Comparison of ENCODE assay signal across 9 cellular contexts in genomic region chr22:34111210-34111824, GRCh38.
DNase-seq lines count a peak whose midpoint lies in the region; ATAC-seq and TF ChIP-seq lines count a peak whose summit lies in the region.
"Had no signal": no experiment of that assay in that cellular context is flagged by ENCODE, and none has a peak within 500 bp of the region (broad histone marks: within the 10 kb centered on the region; RNA-seq: fewer than 3 reads in every experiment).

No MANE protein-coding gene starts in this region.

- no peak overlapping the region for H3K27ac Mint-ChIP-seq in GM23338

- H3K4me1 Mint-ChIP-seq in GM23338 = peaks cover 3% of the 10 kb centered on the region; the same call in 1 of the 3 replicates

- H3K36me3 Mint-ChIP-seq in GM23338 (ENCODE audit: low read depth) = no peaks in the 10 kb centered on the region

- no peak overlapping the region for H3K27ac ChIP-seq in GM23338 (ENCODE audit: low read depth)

- DNase-seq in DMS114 treated with DMSO at 0.1 percent for 48 hours (lab: John Stamatoyannopoulos, UW; ENCODE audit: unreplicated experiment) (peak; percentile 18), GM23338 (ENCODE audit: low spot score) (peak; percentile 80), SKM-1 (lab: John Stamatoyannopoulos, UW; ENCODE audit: unreplicated experiment) (peak; percentile 7), foreskin fibroblast (peak in 1 of 2 donors; percentile 1), pons (ENCODE audit: low spot score) (peak; percentile 17)
- no peak for DNase-seq in effector CD4-positive, alpha-beta T cell
- DNase-seq: left cardiac atrium had no signal

- H3K9me3 Mint-ChIP-seq in GM23338 = peaks cover 12% of the 10 kb centered on the region; the same call in 2 of the 3 replicates

- H2AFZ ChIP-seq in GM23338 = peak overlapping the region; percentile 66

- H3K4me3 Mint-ChIP-seq in GM23338 = no peak overlapping the region

- H3F3A ChIP-seq in GM23338 (replicated peaks; ENCODE audit: low read depth) = no peaks in the 10 kb centered on the region

- H3K36me3 ChIP-seq in GM23338 (ENCODE audit: insufficient read depth) = no peaks in the 10 kb centered on the region

- TF ChIP-seq CTCF in GM23338 (conservative IDR thresholded peaks at IDR 0.05; ENCODE audit: low read depth in 2 of 2) (peak; percentile 78 to 80), foreskin fibroblast (IDR thresholded peaks at IDR 0.05; ENCODE audit: low read depth, low read length) (peak; percentile 58)

- H3K9me2 ChIP-seq in GM23338 (ENCODE audit: insufficient read depth) = peaks cover 3% of the 10 kb centered on the region; the same call in 1 of the 2 replicates

- peaks cover 7% of the 10 kb centered on the region for H3K27me3 Mint-ChIP-seq in GM23338 (ENCODE audit: insufficient read depth, low read depth, poor library complexity)

- ATAC-seq in GM23338 (peak; percentile 96), HG03342 (IDR thresholded peaks at IDR 0.05; ENCODE audit: unreplicated experiment) (no peak), GM18907 (IDR thresholded peaks at IDR 0.05; ENCODE audit: unreplicated experiment) (no peak)

- H3K4me1 ChIP-seq in GM23338 (ENCODE audit: insufficient read depth) = 0 out of 2 replicates have a peak, but pooled peaks cover 4% of the 10 kb centered on the region

- no peak overlapping the region for H3K4me2 ChIP-seq in GM23338

- no peaks in the 10 kb centered on the region for H4K20me1 ChIP-seq in GM23338 (replicated peaks; ENCODE audit: insufficient read depth)

- H3K4me3 ChIP-seq in GM23338 (no peak overlapping the region), foreskin fibroblast (ENCODE audit: low read depth in 1 of 2, low read length in 2 of 2) (no peak overlapping the region)

- H3K79me2 ChIP-seq in GM23338 (replicated peaks; ENCODE audit: insufficient read depth) = no peaks in the 10 kb centered on the region

- H3K27me3 ChIP-seq in GM23338 (ENCODE audit: insufficient read depth) = no peaks in the 10 kb centered on the region

TF ChIP-seq in GM23338, 12 proteins besides CTCF, POLR2A, EP300 and RAD21:
- no peak for TF ChIP-seq EZH2phosphoT487 (IDR thresholded peaks at IDR 0.05; ENCODE audit: unreplicated experiment)
- no peak for TF ChIP-seq EZH2 (IDR thresholded peaks at IDR 0.05; ENCODE audit: low read depth, unreplicated experiment)
- TF ChIP-seq, protein P1, sequence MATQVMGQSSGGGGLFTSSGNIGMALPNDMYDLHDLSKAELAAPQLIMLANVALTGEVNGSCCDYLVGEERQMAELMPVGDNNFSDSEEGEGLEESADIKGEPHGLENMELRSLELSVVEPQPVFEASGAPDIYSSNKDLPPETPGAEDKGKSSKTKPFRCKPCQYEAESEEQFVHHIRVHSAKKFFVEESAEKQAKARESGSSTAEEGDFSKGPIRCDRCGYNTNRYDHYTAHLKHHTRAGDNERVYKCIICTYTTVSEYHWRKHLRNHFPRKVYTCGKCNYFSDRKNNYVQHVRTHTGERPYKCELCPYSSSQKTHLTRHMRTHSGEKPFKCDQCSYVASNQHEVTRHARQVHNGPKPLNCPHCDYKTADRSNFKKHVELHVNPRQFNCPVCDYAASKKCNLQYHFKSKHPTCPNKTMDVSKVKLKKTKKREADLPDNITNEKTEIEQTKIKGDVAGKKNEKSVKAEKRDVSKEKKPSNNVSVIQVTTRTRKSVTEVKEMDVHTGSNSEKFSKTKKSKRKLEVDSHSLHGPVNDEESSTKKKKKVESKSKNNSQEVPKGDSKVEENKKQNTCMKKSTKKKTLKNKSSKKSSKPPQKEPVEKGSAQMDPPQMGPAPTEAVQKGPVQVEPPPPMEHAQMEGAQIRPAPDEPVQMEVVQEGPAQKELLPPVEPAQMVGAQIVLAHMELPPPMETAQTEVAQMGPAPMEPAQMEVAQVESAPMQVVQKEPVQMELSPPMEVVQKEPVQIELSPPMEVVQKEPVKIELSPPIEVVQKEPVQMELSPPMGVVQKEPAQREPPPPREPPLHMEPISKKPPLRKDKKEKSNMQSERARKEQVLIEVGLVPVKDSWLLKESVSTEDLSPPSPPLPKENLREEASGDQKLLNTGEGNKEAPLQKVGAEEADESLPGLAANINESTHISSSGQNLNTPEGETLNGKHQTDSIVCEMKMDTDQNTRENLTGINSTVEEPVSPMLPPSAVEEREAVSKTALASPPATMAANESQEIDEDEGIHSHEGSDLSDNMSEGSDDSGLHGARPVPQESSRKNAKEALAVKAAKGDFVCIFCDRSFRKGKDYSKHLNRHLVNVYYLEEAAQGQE (IDR thresholded peaks at IDR 0.05; ENCODE audit: unreplicated experiment) = no peak
- TF ChIP-seq, protein P2, sequence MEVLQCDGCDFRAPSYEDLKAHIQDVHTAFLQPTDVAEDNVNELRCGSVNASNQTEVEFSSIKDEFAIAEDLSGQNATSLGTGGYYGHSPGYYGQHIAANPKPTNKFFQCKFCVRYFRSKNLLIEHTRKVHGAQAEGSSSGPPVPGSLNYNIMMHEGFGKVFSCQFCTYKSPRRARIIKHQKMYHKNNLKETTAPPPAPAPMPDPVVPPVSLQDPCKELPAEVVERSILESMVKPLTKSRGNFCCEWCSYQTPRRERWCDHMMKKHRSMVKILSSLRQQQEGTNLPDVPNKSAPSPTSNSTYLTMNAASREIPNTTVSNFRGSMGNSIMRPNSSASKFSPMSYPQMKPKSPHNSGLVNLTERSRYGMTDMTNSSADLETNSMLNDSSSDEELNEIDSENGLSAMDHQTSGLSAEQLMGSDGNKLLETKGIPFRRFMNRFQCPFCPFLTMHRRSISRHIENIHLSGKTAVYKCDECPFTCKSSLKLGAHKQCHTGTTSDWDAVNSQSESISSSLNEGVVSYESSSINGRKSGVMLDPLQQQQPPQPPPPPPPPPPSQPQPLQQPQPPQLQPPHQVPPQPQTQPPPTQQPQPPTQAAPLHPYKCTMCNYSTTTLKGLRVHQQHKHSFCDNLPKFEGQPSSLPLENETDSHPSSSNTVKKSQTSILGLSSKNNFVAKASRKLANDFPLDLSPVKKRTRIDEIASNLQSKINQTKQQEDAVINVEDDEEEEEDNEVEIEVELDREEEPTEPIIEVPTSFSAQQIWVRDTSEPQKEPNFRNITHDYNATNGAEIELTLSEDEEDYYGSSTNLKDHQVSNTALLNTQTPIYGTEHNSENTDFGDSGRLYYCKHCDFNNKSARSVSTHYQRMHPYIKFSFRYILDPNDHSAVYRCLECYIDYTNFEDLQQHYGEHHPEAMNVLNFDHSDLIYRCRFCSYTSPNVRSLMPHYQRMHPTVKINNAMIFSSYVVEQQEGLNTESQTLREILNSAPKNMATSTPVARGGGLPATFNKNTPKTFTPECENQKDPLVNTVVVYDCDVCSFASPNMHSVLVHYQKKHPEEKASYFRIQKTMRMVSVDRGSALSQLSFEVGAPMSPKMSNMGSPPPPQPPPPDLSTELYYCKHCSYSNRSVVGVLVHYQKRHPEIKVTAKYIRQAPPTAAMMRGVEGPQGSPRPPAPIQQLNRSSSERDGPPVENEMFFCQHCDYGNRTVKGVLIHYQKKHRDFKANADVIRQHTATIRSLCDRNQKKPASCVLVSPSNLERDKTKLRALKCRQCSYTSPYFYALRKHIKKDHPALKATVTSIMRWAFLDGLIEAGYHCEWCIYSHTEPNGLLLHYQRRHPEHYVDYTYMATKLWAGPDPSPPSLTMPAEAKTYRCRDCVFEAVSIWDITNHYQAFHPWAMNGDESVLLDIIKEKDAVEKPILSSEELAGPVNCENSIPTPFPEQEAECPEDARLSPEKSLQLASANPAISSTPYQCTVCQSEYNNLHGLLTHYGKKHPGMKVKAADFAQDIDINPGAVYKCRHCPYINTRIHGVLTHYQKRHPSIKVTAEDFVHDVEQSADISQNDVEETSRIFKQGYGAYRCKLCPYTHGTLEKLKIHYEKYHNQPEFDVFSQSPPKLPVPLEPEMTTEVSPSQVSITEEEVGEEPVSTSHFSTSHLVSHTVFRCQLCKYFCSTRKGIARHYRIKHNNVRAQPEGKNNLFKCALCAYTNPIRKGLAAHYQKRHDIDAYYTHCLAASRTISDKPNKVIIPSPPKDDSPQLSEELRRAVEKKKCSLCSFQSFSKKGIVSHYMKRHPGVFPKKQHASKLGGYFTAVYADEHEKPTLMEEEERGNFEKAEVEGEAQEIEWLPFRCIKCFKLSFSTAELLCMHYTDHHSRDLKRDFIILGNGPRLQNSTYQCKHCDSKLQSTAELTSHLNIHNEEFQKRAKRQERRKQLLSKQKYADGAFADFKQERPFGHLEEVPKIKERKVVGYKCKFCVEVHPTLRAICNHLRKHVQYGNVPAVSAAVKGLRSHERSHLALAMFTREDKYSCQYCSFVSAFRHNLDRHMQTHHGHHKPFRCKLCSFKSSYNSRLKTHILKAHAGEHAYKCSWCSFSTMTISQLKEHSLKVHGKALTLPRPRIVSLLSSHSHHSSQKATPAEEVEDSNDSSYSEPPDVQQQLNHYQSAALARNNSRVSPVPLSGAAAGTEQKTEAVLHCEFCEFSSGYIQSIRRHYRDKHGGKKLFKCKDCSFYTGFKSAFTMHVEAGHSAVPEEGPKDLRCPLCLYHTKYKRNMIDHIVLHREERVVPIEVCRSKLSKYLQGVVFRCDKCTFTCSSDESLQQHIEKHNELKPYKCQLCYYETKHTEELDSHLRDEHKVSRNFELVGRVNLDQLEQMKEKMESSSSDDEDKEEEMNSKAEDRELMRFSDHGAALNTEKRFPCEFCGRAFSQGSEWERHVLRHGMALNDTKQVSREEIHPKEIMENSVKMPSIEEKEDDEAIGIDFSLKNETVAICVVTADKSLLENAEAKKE (CRISPR knock-in tag; IDR thresholded peaks at IDR 0.05) = no peak
- no peak for TF ChIP-seq ZNF114 (CRISPR knock-in tag; IDR thresholded peaks at IDR 0.05)
- TF ChIP-seq CREB1 (CRISPR knock-in tag; IDR thresholded peaks at IDR 0.05; ENCODE audit: low read depth) = no peak
- no peak for TF ChIP-seq POLR2AphosphoS5 (IDR thresholded peaks at IDR 0.05; ENCODE audit: low read depth)
- TF ChIP-seq NANOG (IDR thresholded peaks at IDR 0.05; ENCODE audit: borderline replicate concordance) = no peak
- no peak for TF ChIP-seq STAT1 (IDR thresholded peaks at IDR 0.05; ENCODE audit: unreplicated experiment)
- TF ChIP-seq JUNB (IDR thresholded peaks at IDR 0.05; ENCODE audit: unreplicated experiment) = no peak
- TF ChIP-seq ETS1 (IDR thresholded peaks at IDR 0.05) = no peak
- no peak for TF ChIP-seq ZNF331 (CRISPR knock-in tag; IDR thresholded peaks at IDR 0.05; ENCODE audit: low read depth)
